ENCODE assay signal across 9 cellular contexts in genomic region chr11:612201-612960, GRCh38. TPM values are rescaled to one million over a fixed set of nuclear protein-coding genes. Genes with fewer than 3 reads are reported as not detected.
DNase-seq lines count a peak whose midpoint lies in the region; ATAC-seq, FAIRE-seq and TF ChIP-seq lines count a peak whose summit lies in the region.
"Had no signal": no experiment of that assay in that cellular context is flagged by ENCODE, and none has a peak within 500 bp of the region (broad histone marks: within the 10 kb centered on the region; RNA-seq: fewer than 3 reads in every experiment).

No MANE protein-coding gene starts in this region.

- H3K27ac ChIP-seq in WERI-Rb-1 (peak overlapping the region; percentile 75), kidney (ENCODE audit: low read depth in 2 of 2, low read length in 2 of 2) (no peak overlapping the region)

- no peak for ATAC-seq in GM18505 (IDR thresholded peaks at IDR 0.05; ENCODE audit: unreplicated experiment)
- no peak for ATAC-seq in HG02938 (IDR thresholded peaks at IDR 0.05; ENCODE audit: unreplicated experiment)
- ATAC-seq in GM19351 (IDR thresholded peaks at IDR 0.05; ENCODE audit: unreplicated experiment): no peak

- H3K4me3 ChIP-seq in AG04449 (ENCODE audit: low read depth, low read length) (no peak overlapping the region), WERI-Rb-1 (ENCODE audit: low read depth, low read length) (no peak overlapping the region), kidney (ENCODE audit: low read length in 2 of 2) (no peak overlapping the region)

- H3K4me1 ChIP-seq in kidney (ENCODE audit: control insufficient read depth in 1 of 2, insufficient read depth in 1 of 2, low read depth in 1 of 2, low read length in 2 of 2): peaks cover 0 to 18% of the 10 kb centered on the region in 2 donors

- H3K9ac ChIP-seq in kidney (ENCODE audit: low read length in 2 of 2): no peak overlapping the region

- no peak for FAIRE-seq in kidney (lab: Jason Lieb, UNC)

- TF ChIP-seq CTCF in AG04449 (IDR thresholded peaks at IDR 0.05; ENCODE audit: insufficient read depth, low read length, missing control alignments) (peak; percentile 5), WERI-Rb-1 (IDR thresholded peaks at IDR 0.05; ENCODE audit: low read depth, low read length) (peak; percentile 55), kidney (IDR thresholded peaks at IDR 0.05; ENCODE audit: borderline replicate concordance, extremely low read depth, insufficient read depth) (no peak)

- H3K27me3 ChIP-seq in WERI-Rb-1 (ENCODE audit: insufficient read depth, low read depth, severe bottlenecking): no peaks in the 10 kb centered on the region

- peak; percentile 35 for TF ChIP-seq POLR2A in GM18505 (IDR thresholded peaks at IDR 0.05; ENCODE audit: borderline replicate concordance, extremely low read depth, insufficient read depth, insufficient read length)

- H3K36me3 ChIP-seq in WERI-Rb-1: peaks cover 70% of the 10 kb centered on the region
- H3K36me3 ChIP-seq in kidney (ENCODE audit: control insufficient read depth in 1 of 2, insufficient read depth in 2 of 2, low read length in 2 of 2): peaks cover 12 to 33% of the 10 kb centered on the region in 2 donors

- DNase-seq in AG04449 (ENCODE audit: low read depth, low spot score) (no peak), WERI-Rb-1 (peak; percentile 80), kidney (peak; percentile 77), GM19240 (ENCODE audit: insufficient read length, low spot score) (no peak)
- no peak for DNase-seq in activated CD8-positive, alpha-beta memory T cell treated with anti-CD3 and anti-CD28 coated beads for 24 hours

- CTCF ChIA-PET in AG04449 (lab: Yijun Ruan, JAX): no interaction called here

- intact Hi-C loops in kidney (cut with DNase I): no loop called here

- H3K9me3 ChIP-seq in WERI-Rb-1 (ENCODE audit: severe bottlenecking) (no peaks in the 10 kb centered on the region), kidney (ENCODE audit: control insufficient read depth in 1 of 2, low read length in 2 of 2) (no peaks in the 10 kb centered on the region)

- POLR2A ChIA-PET in AG04449 (lab: Yijun Ruan, JAX): interaction anchor here (0.7 kb wide), 1 partner anchor 11 kb away, joined by 3 read pairs; no protein-coding TSS in a partner anchor

RNA-seq across cellular contexts. Expression of gene IRF7, which starts 3.4 kb away (rescaled TPM):
- 36.7 TPM for total RNA-seq in kidney
- 21.5 TPM for polyA plus RNA-seq in kidney (ENCODE audit: insufficient read depth, low read depth, low replicate concordance)

RNA-seq across cellular contexts. Expression of gene CDHR5, which starts 12.4 kb away (rescaled TPM):
- 7.0 TPM for total RNA-seq in kidney
- polyA plus RNA-seq in kidney (ENCODE audit: insufficient read depth, low read depth, low replicate concordance): 45.6 TPM
- total RNA-seq: aorta had no signal

RNA-seq across cellular contexts. Expression of gene SCT, which starts 14.6 kb away (rescaled TPM):
- total RNA-seq in kidney: not detected
- not detected for polyA plus RNA-seq in kidney (ENCODE audit: insufficient read depth, low read depth, low replicate concordance)
- total RNA-seq: aorta had no signal
- polyA plus RNA-seq: aorta had no signal

RNA-seq across cellular contexts. Expression of gene DRD4, which starts 24.7 kb away (rescaled TPM):
- 1.1 TPM for total RNA-seq in kidney
- 0.47 TPM for polyA plus RNA-seq in kidney (ENCODE audit: insufficient read depth, low read depth, low replicate concordance)

RNA-seq across cellular contexts. Expression of gene PHRF1, which starts 36.1 kb away (rescaled TPM):
- total RNA-seq in kidney: 30.9 TPM
- 7.5 TPM for polyA plus RNA-seq in kidney (ENCODE audit: insufficient read depth, low read depth, low replicate concordance)

Comparison
In these comparisons a context has a peak if more than half of its experiments do, and no peak if none do; other contexts are left out.
1. DNase-seq: peak in WERI-Rb-1 (single experiment) and kidney (single experiment); none in AG04449 (single experiment), GM19240 (single experiment) and activated CD8-positive, alpha-beta memory T cell treated with anti-CD3 and anti-CD28 coated beads for 24 hours (single experiment).